17 cellular contexts compared by ENCODE assay signal in genomic region chr2:66701251-66701650, GRCh38.
A peak's percentile ranks its signal among the peaks of the same experiment; 100 is the strongest.
DNase-seq lines count a peak whose midpoint lies in the region; ATAC-seq, FAIRE-seq and TF ChIP-seq lines count a peak whose summit lies in the region.
"Had no signal": no experiment of that assay in that cellular context is flagged by ENCODE, and none has a peak within 500 bp of the region (broad histone marks: within the 10 kb centered on the region; RNA-seq: fewer than 3 reads in every experiment).

No MANE protein-coding gene starts in this region.

- no peak for TF ChIP-seq EP300 in esophagus muscularis mucosa (IDR thresholded peaks at IDR 0.05)

- intact Hi-C loops in esophagus muscularis mucosa (cut with DNase I), result loop anchor here (10.0 kb wide), 2 partner anchors 514 to 1144 kb away; no protein-coding TSS in a partner anchor
- intact Hi-C loops in vagina (cut with DNase I), result no loop called here

- H3K27me3 ChIP-seq in esophagus muscularis mucosa (no peaks in the 10 kb centered on the region), vagina (no peaks in the 10 kb centered on the region)
- H3K27me3 ChIP-seq: BE2C had no signal

- H3K27me3 Mint-ChIP-seq in mesothelial cell of epicardium (ENCODE audit: low read depth) (no peaks in the 10 kb centered on the region), progenitor cell of endocrine pancreas (no peaks in the 10 kb centered on the region)

- H3K36me3 ChIP-seq in esophagus muscularis mucosa, result no peaks in the 10 kb centered on the region
- H3K36me3 ChIP-seq in vagina, result no peaks in the 10 kb centered on the region
- H3K36me3 ChIP-seq: BE2C had no signal

- no peak for TF ChIP-seq POLR2A in esophagus muscularis mucosa (IDR thresholded peaks at IDR 0.05; ENCODE audit: low read depth)
- no peak for TF ChIP-seq POLR2A in vagina (IDR thresholded peaks at IDR 0.05)

- H3K4me3 Mint-ChIP-seq in mesothelial cell of epicardium (no peak overlapping the region), progenitor cell of endocrine pancreas (ENCODE audit: low read depth) (no peak overlapping the region)
- H3K4me3 Mint-ChIP-seq: CD8-positive, alpha-beta T cell; H9 had no signal

- H3K27ac ChIP-seq in esophagus muscularis mucosa (replicated peaks in 1 of 4) (peak overlapping the region; percentile 78 to 85 (median 84)), vagina (peak overlapping the region; percentile 27)
- H3K27ac ChIP-seq: A549, C4-2B had no signal

- peaks cover 83% of the 10 kb centered on the region for H3K4me1 Mint-ChIP-seq in mesothelial cell of epicardium
- H3K4me1 Mint-ChIP-seq in progenitor cell of endocrine pancreas (ENCODE audit: low read depth), result peaks cover 78% of the 10 kb centered on the region

- no peak for ATAC-seq in GM18861 (IDR thresholded peaks at IDR 0.05; ENCODE audit: unreplicated experiment)
- no peak for ATAC-seq in HG03139 (IDR thresholded peaks at IDR 0.05; ENCODE audit: unreplicated experiment)
- ATAC-seq: A549; CD8-positive, alpha-beta T cell had no signal

- no peaks in the 10 kb centered on the region for H3K9me3 ChIP-seq in esophagus muscularis mucosa
- H3K9me3 ChIP-seq in vagina, result no peaks in the 10 kb centered on the region
- H3K9me3 ChIP-seq: A549, BE2C had no signal

- H3K4me1 ChIP-seq in esophagus muscularis mucosa, result peaks cover 0 to 63% (median 58%) of the 10 kb centered on the region in 4 donors
- H3K4me1 ChIP-seq in vagina, result peaks cover 12% of the 10 kb centered on the region
- H3K4me1 ChIP-seq: A549 had no signal

- H3K4me3 ChIP-seq in esophagus muscularis mucosa (no peak overlapping the region), vagina (no peak overlapping the region)
- H3K4me3 ChIP-seq: A549 had no signal

- H3K27ac Mint-ChIP-seq in mesothelial cell of epicardium, result peak overlapping the region; percentile 95
- peak overlapping the region; percentile 76 for H3K27ac Mint-ChIP-seq in progenitor cell of endocrine pancreas
- H3K27ac Mint-ChIP-seq: CD8-positive, alpha-beta T cell had no signal

- 63% methylated on average over 2 of the region's 2 CpGs for WGBS in esophagus muscularis mucosa

- TF ChIP-seq CTCF in esophagus muscularis mucosa (IDR thresholded peaks at IDR 0.05) (no peak), mesothelial cell of epicardium (IDR thresholded peaks at IDR 0.05; ENCODE audit: unreplicated experiment) (no peak), progenitor cell of endocrine pancreas (IDR thresholded peaks at IDR 0.05; ENCODE audit: unreplicated experiment) (no peak), vagina (IDR thresholded peaks at IDR 0.05) (no peak)

- FAIRE-seq in RCC 7860 (lab: Jason Lieb, UNC), result no peak
- FAIRE-seq: A549 had no signal

- no peaks in the 10 kb centered on the region for H3K9me3 Mint-ChIP-seq in mesothelial cell of epicardium
- no peaks in the 10 kb centered on the region for H3K9me3 Mint-ChIP-seq in progenitor cell of endocrine pancreas (ENCODE audit: low read depth)
- H3K9me3 Mint-ChIP-seq: CD8-positive, alpha-beta T cell; H9 had no signal

- H3K36me3 Mint-ChIP-seq in mesothelial cell of epicardium (no peaks in the 10 kb centered on the region), progenitor cell of endocrine pancreas (ENCODE audit: insufficient read depth) (no peaks in the 10 kb centered on the region)
- H3K36me3 Mint-ChIP-seq: CD8-positive, alpha-beta T cell had no signal

- no peak for DNase-seq in esophagus muscularis mucosa (ENCODE audit: extremely low spot score)
- no peak for DNase-seq in mesothelial cell of epicardium (ENCODE audit: low spot score in 2 of 2, unreplicated experiment in 2 of 2)
- DNase-seq in progenitor cell of endocrine pancreas (ENCODE audit: low spot score, unreplicated experiment), result no peak
- no peak for DNase-seq in vagina (ENCODE audit: extremely low spot score in 2 of 2)
- no peak for DNase-seq in RCC 7860 (ENCODE audit: low spot score)
- DNase-seq: BE2C; CD8-positive, alpha-beta T cell; COR-L47; DMS53; GOT3; H9; IMR-90; KBM-7 had no signal
